Comparison of ENCODE assay signal across 8 cellular contexts in genomic region chr7:23298885-23299769, GRCh38. TPM values are rescaled to one million over a fixed set of nuclear protein-coding genes. Genes with fewer than 3 reads are reported as not detected.
A peak's percentile ranks its signal among the peaks of the same experiment; 100 is the strongest.
DNase-seq lines count a peak whose midpoint lies in the region; ATAC-seq and TF ChIP-seq lines count a peak whose summit lies in the region.

MALSU1 (plus strand) TSS chr7:23299339; CDS start chr7:23299353, 14 bp downstream.

- no peaks in the 10 kb centered on the region for H3K36me3 ChIP-seq in KMS-11 (ENCODE audit: insufficient read depth)
- H3K36me3 ChIP-seq in Peyer's patch = peaks cover 0 to 12% (median 0%) of the 10 kb centered on the region in 3 donors
- peaks cover 13% of the 10 kb centered on the region for H3K36me3 ChIP-seq in muscle layer of colon (ENCODE audit: insufficient read depth, low read length)

- H2AFZ ChIP-seq in KMS-11 (ENCODE audit: low read depth) = peak within 1 kb of the TSS; percentile 89

- peak; percentile 99 for ATAC-seq in GM21737 (IDR thresholded peaks at IDR 0.05; ENCODE audit: unreplicated experiment)
- peak; percentile 99 for ATAC-seq in esophagus mucosa

- H3K27me3 ChIP-seq in KMS-11 (ENCODE audit: insufficient read depth, low read depth) = no peaks in the 10 kb centered on the region
- no peaks in the 10 kb centered on the region for H3K27me3 ChIP-seq in Peyer's patch
- no peaks in the 10 kb centered on the region for H3K27me3 ChIP-seq in muscle layer of colon (ENCODE audit: control insufficient read depth in 1 of 2, insufficient read depth in 2 of 2, low read length in 2 of 2)

- H3K9ac ChIP-seq in KMS-11 (peak within 1 kb of the TSS; percentile 78), muscle layer of colon (ENCODE audit: low read length) (peak within 1 kb of the TSS; percentile 89)

- no peaks in the 10 kb centered on the region for H3K9me3 ChIP-seq in Peyer's patch
- no peaks in the 10 kb centered on the region for H3K9me3 ChIP-seq in muscle layer of colon (ENCODE audit: low read length)

- DNase-seq in DMS53 treated with DMSO at 0.1 percent for 48 hours (lab: John Stamatoyannopoulos, UW; ENCODE audit: unreplicated experiment) (peak; percentile 99), Peyer's patch (peak; percentile 98 to 99 (median 98))
- DNase-seq in activated T-cell treated with anti-CD3 and anti-CD28 coated beads, Interleukin-2, amount 50 U/mL, for 48 hours = peak; percentile 96 to 98
- peak; percentile 95 for DNase-seq in stimulated activated CD8-positive, alpha-beta memory T cell treated with anti-CD3 and anti-CD28 coated beads, Interleukin-7, amount 100 ng/mL, for 24 hours (ENCODE audit: low read depth)

- H3K4me1 ChIP-seq in KMS-11 (ENCODE audit: low read depth, poor library complexity, severe bottlenecking) = peaks cover 15% of the 10 kb centered on the region
- peaks cover 0 to 32% (median 9%) of the 10 kb centered on the region in 4 donors for H3K4me1 ChIP-seq in Peyer's patch
- peaks cover 29% of the 10 kb centered on the region for H3K4me1 ChIP-seq in muscle layer of colon (ENCODE audit: insufficient read depth, low read length)

- peak; percentile 76 to 80 for TF ChIP-seq POLR2A in Peyer's patch (IDR thresholded peaks at IDR 0.05)

- TF ChIP-seq CTCF in KMS-11 (conservative IDR thresholded peaks at IDR 0.05; ENCODE audit: low read depth, low read length) = no peak
- TF ChIP-seq CTCF in Peyer's patch (IDR thresholded peaks at IDR 0.05) = no peak

- peak within 1 kb of the TSS; percentile 57 for H3K27ac ChIP-seq in KMS-11
- peak within 1 kb of the TSS; percentile 61 to 89 (median 78) for H3K27ac ChIP-seq in Peyer's patch
- peak within 1 kb of the TSS; percentile 88 for H3K27ac ChIP-seq in muscle layer of colon (ENCODE audit: low read depth, low read length)

- H3K4me3 ChIP-seq in KMS-11 (IDR thresholded peaks at IDR 0.05; ENCODE audit: insufficient read depth, low read depth, low read length) (peak within 1 kb of the TSS; percentile 16), Peyer's patch (peak within 1 kb of the TSS; percentile 74 to 84 (median 76)), muscle layer of colon (ENCODE audit: low read depth in 1 of 2, low read length in 2 of 2) (peak within 1 kb of the TSS; percentile 93)

- H4K20me1 ChIP-seq in KMS-11 (ENCODE audit: insufficient read depth) = no peaks in the 10 kb centered on the region

- H3K79me2 ChIP-seq in KMS-11 (ENCODE audit: insufficient read depth, low read depth) = peaks cover 46% of the 10 kb centered on the region

- peak within 1 kb of the TSS; percentile 93 for H3K4me2 ChIP-seq in KMS-11

RNA-seq across cellular contexts. Expression of gene MALSU1, which starts in this region (rescaled TPM):
- total RNA-seq in Peyer's patch (10 to 100 TPM; 15.7 to 40.5 (median 31.3) TPM), esophagus mucosa (36.7 TPM)

Comparison
In these comparisons a context has a peak if more than half of its experiments do, and no peak if none do; other contexts are left out.
1. Peak in every context shown above with its lines: DNase-seq, ATAC-seq, H3K4me3 ChIP-seq and H3K27ac ChIP-seq.
2. H3K4me3 ChIP-seq: peak in every context shown above with its lines; median percentile 93 in muscle layer of colon; 76 in Peyer's patch; 16 in KMS-11.